In genomic region chrY:8128578-8128977, GRCh38 we compare ENCODE assay signal across 8 cellular contexts.
"Had no signal": no experiment of that assay in that cellular context is flagged by ENCODE, and none has a peak within 500 bp of the region (broad histone marks: within the 10 kb centered on the region; RNA-seq: fewer than 3 reads in every experiment).

No MANE protein-coding gene starts in this region.

- H3K4me3 Mint-ChIP-seq: H9, HFFc6 had no signal

- H3K4me1 Mint-ChIP-seq: H9 had no signal

- H3K27ac Mint-ChIP-seq: H9, HFFc6 had no signal

- H3K36me3 ChIP-seq: HAP-1 had no signal

- H3K27ac ChIP-seq: GM23248 had no signal

- H3K4me1 ChIP-seq: HAP-1 had no signal

- H3K9me3 Mint-ChIP-seq: H9, HFFc6 had no signal

- H3K4me3 ChIP-seq: GM23248, HAP-1 had no signal

- ATAC-seq: HCT116 had no signal

- H3K9me3 ChIP-seq: HAP-1 had no signal

- DNase-seq: GM23248, GOT3, H7, H9, HCEC 1CT, HFFc6 had no signal

- H2AFZ ChIP-seq: GM23248 had no signal
